In the genomic region with DNA sequence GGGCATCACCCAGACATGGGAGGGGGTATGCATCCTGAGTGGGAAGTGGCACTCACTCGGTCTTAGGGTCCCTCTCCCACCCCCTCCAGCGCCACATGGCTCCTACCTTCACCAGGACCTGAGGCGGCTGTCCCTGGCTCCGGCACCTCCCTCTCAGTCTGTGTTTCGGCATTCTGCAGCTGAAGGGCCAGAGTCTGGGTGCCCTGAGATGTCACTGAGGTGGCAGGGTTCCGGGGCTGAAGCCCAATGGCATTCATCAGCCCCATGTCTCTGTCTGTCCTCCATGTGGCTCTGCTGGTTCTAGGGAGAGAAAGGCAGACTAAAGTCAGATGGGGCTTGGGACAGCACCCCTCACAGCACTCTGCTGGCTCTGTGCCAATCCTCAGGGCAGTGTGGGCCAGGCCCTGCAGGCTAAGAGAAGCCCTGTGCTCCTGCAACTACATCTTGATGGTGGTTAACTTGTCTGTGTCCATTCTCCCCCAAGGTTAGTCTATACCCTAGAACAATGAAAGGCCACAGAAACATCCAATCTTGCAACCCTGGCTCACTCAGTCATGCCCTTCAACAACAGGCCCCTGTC, we compare ENCODE assay signal across 24 cellular contexts. TPM values are rescaled to one million over a fixed set of nuclear protein-coding genes. Genes with fewer than 3 reads are reported as not detected.
"Had no signal": no experiment of that assay in that cellular context is flagged by ENCODE, and none has a peak within 500 bp of the region (broad histone marks: within the 10 kb centered on the region; RNA-seq: fewer than 3 reads in every experiment).

No MANE protein-coding gene starts in this region.

- H3K27me3 Mint-ChIP-seq: dendritic cell treated with granulocyte-macrophage colony-stimulating factor and Interleukin-4, amounts not matched to agents 40 ng/mL and 50 ng/mL, for 4 days; effector memory CD8-positive, alpha-beta T cell; naive B cell; progenitor cell of endocrine pancreas had no signal

- H3K4me3 Mint-ChIP-seq: dendritic cell treated with granulocyte-macrophage colony-stimulating factor and Interleukin-4, amounts not matched to agents 40 ng/mL and 50 ng/mL, for 4 days; effector memory CD8-positive, alpha-beta T cell; immature natural killer cell; naive B cell; neural crest cell had no signal

- H3K27ac Mint-ChIP-seq: dendritic cell treated with granulocyte-macrophage colony-stimulating factor and Interleukin-4, amounts not matched to agents 40 ng/mL and 50 ng/mL, for 4 days; effector memory CD8-positive, alpha-beta T cell had no signal

- H3K27me3 ChIP-seq: esophagus squamous epithelium, gastroesophageal sphincter, pancreas, stomach, transverse colon had no signal

- H3K4me1 Mint-ChIP-seq: immature natural killer cell, naive B cell had no signal

- H3K4me1 ChIP-seq: esophagus squamous epithelium, pancreas, stomach, transverse colon had no signal

- H3K9me3 ChIP-seq: esophagus squamous epithelium, gastroesophageal sphincter, pancreas, stomach, thoracic aorta, transverse colon had no signal

- DNase-seq: cerebellar nuclear complex; effector memory CD8-positive, alpha-beta T cell; esophagus squamous epithelium; foreskin fibroblast; immature natural killer cell; left cardiac atrium; left ventricle myocardium superior; naive B cell; nucleus accumbens; pancreas; small intestine; stimulated activated CD4-positive, alpha-beta T cell treated with anti-CD3 and anti-CD28 coated beads, Interleukin-12 subunit alpha, Interleukin-12 subunit beta, amount 100 ng/mL, for 4 hours; stimulated activated CD4-positive, alpha-beta T cell treated with anti-CD3 and anti-CD28 coated beads, Interleukin-2, amount 100 ng/mL, for 48 hours; stomach; transverse colon had no signal

- H3K9me3 Mint-ChIP-seq: dendritic cell treated with granulocyte-macrophage colony-stimulating factor and Interleukin-4, amounts not matched to agents 40 ng/mL and 50 ng/mL, for 4 days; effector memory CD8-positive, alpha-beta T cell; immature natural killer cell; naive B cell; neural crest cell had no signal

- H3K27ac ChIP-seq: epithelial cell of prostate, esophagus squamous epithelium, gastroesophageal sphincter, pancreas, stomach, thoracic aorta, transverse colon had no signal

- ATAC-seq: effector memory CD8-positive, alpha-beta T cell; gastroesophageal sphincter; left cardiac atrium; left ventricle myocardium superior; pancreas; right cardiac atrium had no signal

- H3K4me3 ChIP-seq: esophagus squamous epithelium, gastroesophageal sphincter, lung, pancreas, stomach, thoracic aorta, transverse colon had no signal

RNA-seq across cellular contexts. Expression of a gene that starts 16.9 kb away (rescaled TPM):
- total RNA-seq: esophagus squamous epithelium, left ventricle myocardium superior had no signal
- polyA plus RNA-seq: keratinocyte, stomach had no signal
